ENCODE assay signal across 25 cellular contexts in genomic region chr5:74338101-74338388, GRCh38.
"Had no signal": no experiment of that assay in that cellular context is flagged by ENCODE, and none has a peak within 500 bp of the region (broad histone marks: within the 10 kb centered on the region; RNA-seq: fewer than 3 reads in every experiment).

No MANE protein-coding gene starts in this region.

- H3K4me1 ChIP-seq: colonic mucosa, lower lobe of right lung, pancreas, prostate gland, spleen, testis had no signal

- H3K36me3 ChIP-seq: colonic mucosa, esophagus squamous epithelium, lower lobe of right lung, neural progenitor cell, pancreas, prostate gland, right lobe of liver, spleen, tibial nerve had no signal

- ATAC-seq: left lobe of liver; lower lobe of right lung; naive thymus-derived CD4-positive, alpha-beta T cell; pancreas; stimulated activated memory B cell treated with anti-CD40 and anti-IgM and Interleukin-4, amounts not matched to agents 10 μg/mL and 1 μg/mL and 100 μg/mL, for 72 hours; stimulated activated naive CD8-positive, alpha-beta T cell treated with anti-CD3 and anti-CD28 coated beads, Interleukin-15, amount 100 ng/mL, for 72 hours had no signal

- H3K9ac ChIP-seq: neural progenitor cell had no signal

- DNase-seq: caudate nucleus; colonic mucosa; dermis blood vessel endothelial cell; esophagus squamous epithelium; foreskin fibroblast; head of caudate nucleus; hippocampal formation; kidney glomerular epithelial cell; lower lobe of right lung; naive thymus-derived CD4-positive, alpha-beta T cell; occipital lobe; pancreas; right lobe of liver; spleen; stimulated activated CD4-positive, alpha-beta T cell treated with anti-CD3 and anti-CD28 coated beads, Interleukin-15, amount 100 ng/mL, for 24 hours; stimulated activated CD4-positive, alpha-beta T cell treated with anti-CD3 and anti-CD28 coated beads, Interleukin-1b, Interleukin-23, amount 100 ng/mL, for 48 hours; stimulated activated CD4-positive, alpha-beta T cell treated with anti-CD3 and anti-CD28 coated beads, Interleukin-4, amount 100 ng/mL, for 24 hours; stimulated activated naive CD8-positive, alpha-beta T cell treated with anti-CD3 and anti-CD28 coated beads, Interleukin-15, amount 100 ng/mL, for 72 hours; testis had no signal

- H3K4me3 Mint-ChIP-seq: memory B cell; naive thymus-derived CD4-positive, alpha-beta T cell; neural progenitor cell; stimulated activated memory B cell treated with anti-CD40 and anti-IgM and Interleukin-4, amounts not matched to agents 10 μg/mL and 1 μg/mL and 100 μg/mL, for 72 hours; stimulated activated naive CD8-positive, alpha-beta T cell treated with anti-CD3 and anti-CD28 coated beads, Interleukin-15, amount 100 ng/mL, for 72 hours had no signal

- H3K36me3 Mint-ChIP-seq: memory B cell; naive thymus-derived CD4-positive, alpha-beta T cell; neural progenitor cell; stimulated activated memory B cell treated with anti-CD40 and anti-IgM and Interleukin-4, amounts not matched to agents 10 μg/mL and 1 μg/mL and 100 μg/mL, for 72 hours had no signal

- H3K27ac ChIP-seq: colonic mucosa, esophagus squamous epithelium, lower lobe of right lung, neural progenitor cell, pancreas, prostate gland, right lobe of liver, spleen, tibial nerve had no signal

- H3K27me3 ChIP-seq: colonic mucosa, esophagus squamous epithelium, neural progenitor cell, pancreas, right lobe of liver, testis, tibial nerve had no signal

- H3K27ac Mint-ChIP-seq: memory B cell; naive thymus-derived CD4-positive, alpha-beta T cell; stimulated activated memory B cell treated with anti-CD40 and anti-IgM and Interleukin-4, amounts not matched to agents 10 μg/mL and 1 μg/mL and 100 μg/mL, for 72 hours; stimulated activated naive CD8-positive, alpha-beta T cell treated with anti-CD3 and anti-CD28 coated beads, Interleukin-15, amount 100 ng/mL, for 72 hours had no signal

- H3K4me3 ChIP-seq: colonic mucosa, esophagus squamous epithelium, lower lobe of right lung, neural progenitor cell, pancreas, prostate gland, right lobe of liver, spleen, testis, tibial nerve had no signal

- H2AFZ ChIP-seq: neural progenitor cell had no signal

- H3K9me3 Mint-ChIP-seq: memory B cell; naive thymus-derived CD4-positive, alpha-beta T cell; stimulated activated memory B cell treated with anti-CD40 and anti-IgM and Interleukin-4, amounts not matched to agents 10 μg/mL and 1 μg/mL and 100 μg/mL, for 72 hours; stimulated activated naive CD8-positive, alpha-beta T cell treated with anti-CD3 and anti-CD28 coated beads, Interleukin-15, amount 100 ng/mL, for 72 hours had no signal

- H3K9me3 ChIP-seq: colonic mucosa, esophagus squamous epithelium, lower lobe of right lung, pancreas, prostate gland, right lobe of liver, spleen, testis had no signal

- H3K4me2 ChIP-seq: neural progenitor cell had no signal

- H3K4me1 Mint-ChIP-seq: memory B cell; naive thymus-derived CD4-positive, alpha-beta T cell; stimulated activated naive CD8-positive, alpha-beta T cell treated with anti-CD3 and anti-CD28 coated beads, Interleukin-15, amount 100 ng/mL, for 72 hours had no signal
